Comparison of ENCODE assay signal across 1 cellular context in the genomic region with DNA sequence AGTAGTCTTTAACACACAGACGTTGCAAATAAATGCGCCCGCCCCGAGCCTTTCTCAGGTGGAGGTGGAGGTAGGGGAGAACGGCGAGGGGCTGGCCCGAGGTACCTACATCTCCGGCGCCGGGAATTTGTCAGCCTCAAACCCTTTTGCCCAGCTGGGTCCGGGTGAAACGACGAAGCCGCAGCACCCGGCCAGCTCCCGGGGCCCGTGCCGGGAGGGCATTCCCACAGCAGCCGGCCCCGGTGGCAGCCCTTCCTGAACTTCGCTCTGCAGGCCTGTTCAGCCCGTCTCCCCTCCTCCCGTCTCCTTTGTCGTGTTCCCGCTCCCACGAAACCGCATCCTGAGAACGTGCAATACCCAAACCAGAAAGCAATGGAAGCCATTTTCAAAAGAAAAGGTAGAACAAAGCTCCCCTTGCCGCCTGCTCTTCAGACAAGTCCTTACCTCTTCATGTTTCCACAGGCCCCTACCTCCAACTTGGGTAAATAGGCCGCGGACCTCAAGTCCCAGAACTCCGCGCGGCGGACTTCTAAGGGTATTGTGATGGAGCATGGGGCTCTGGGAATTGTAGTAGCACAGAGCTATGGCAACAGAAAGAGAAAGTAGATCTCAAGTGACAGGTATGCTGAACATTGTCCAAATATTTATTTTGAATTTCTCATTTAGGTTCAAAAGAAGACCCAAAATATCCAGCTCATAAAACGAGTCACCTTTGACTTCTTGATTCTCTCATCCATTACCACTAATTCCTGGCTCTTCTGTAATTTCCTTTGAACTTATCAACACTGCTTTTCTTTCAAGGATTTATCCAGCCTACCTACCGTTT.
TF ChIP-seq lines count a peak whose summit lies in the region.

A gene (minus strand): TSS at position 501 of the 826 bp plus-strand sequence. CDS start 49 bp downstream, at position 452.

TF ChIP-seq in HEK293, 187 proteins besides CTCF, POLR2A, EP300 and RAD21 (continued from another document and continues in another):
- TF ChIP-seq, protein P1, sequence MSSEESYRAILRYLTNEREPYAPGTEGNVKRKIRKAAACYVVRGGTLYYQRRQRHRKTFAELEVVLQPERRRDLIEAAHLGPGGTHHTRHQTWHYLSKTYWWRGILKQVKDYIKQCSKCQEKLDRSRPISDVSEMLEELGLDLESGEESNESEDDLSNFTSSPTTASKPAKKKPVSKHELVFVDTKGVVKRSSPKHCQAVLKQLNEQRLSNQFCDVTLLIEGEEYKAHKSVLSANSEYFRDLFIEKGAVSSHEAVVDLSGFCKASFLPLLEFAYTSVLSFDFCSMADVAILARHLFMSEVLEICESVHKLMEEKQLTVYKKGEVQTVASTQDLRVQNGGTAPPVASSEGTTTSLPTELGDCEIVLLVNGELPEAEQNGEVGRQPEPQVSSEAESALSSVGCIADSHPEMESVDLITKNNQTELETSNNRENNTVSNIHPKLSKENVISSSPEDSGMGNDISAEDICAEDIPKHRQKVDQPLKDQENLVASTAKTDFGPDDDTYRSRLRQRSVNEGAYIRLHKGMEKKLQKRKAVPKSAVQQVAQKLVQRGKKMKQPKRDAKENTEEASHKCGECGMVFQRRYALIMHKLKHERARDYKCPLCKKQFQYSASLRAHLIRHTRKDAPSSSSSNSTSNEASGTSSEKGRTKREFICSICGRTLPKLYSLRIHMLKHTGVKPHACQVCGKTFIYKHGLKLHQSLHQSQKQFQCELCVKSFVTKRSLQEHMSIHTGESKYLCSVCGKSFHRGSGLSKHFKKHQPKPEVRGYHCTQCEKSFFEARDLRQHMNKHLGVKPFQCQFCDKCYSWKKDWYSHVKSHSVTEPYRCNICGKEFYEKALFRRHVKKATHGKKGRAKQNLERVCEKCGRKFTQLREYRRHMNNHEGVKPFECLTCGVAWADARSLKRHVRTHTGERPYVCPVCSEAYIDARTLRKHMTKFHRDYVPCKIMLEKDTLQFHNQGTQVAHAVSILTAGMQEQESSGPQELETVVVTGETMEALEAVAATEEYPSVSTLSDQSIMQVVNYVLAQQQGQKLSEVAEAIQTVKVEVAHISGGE (tag by site-specific recombination; conservative IDR thresholded peaks at IDR 0.05; ENCODE audit: low read depth): 0 out of 2 replicates have a peak, but pooled peaks have one; percentile 41
- TF ChIP-seq ZNF624 (tag by site-specific recombination; IDR thresholded peaks at IDR 0.05) (no peak), HOXA7 (CRISPR knock-in tag; IDR thresholded peaks at IDR 0.05; ENCODE audit: borderline replicate concordance) (no peak), ZNF324 (tag by site-specific recombination; IDR thresholded peaks at IDR 0.05) (no peak), IKZF3 (tag by site-specific recombination; IDR thresholded peaks at IDR 0.05) (no peak), KLF9 (tag by site-specific recombination; IDR thresholded peaks at IDR 0.05; ENCODE audit: low read depth) (no peak), ZNF701 (tag by site-specific recombination; IDR thresholded peaks at IDR 0.05) (no peak), MZF1 (tag by site-specific recombination; IDR thresholded peaks at IDR 0.05; ENCODE audit: borderline replicate concordance) (no peak), ZNF292 (tag by site-specific recombination; IDR thresholded peaks at IDR 0.05; ENCODE audit: borderline replicate concordance, low read depth) (no peak), ZBTB48 (tag by site-specific recombination; IDR thresholded peaks at IDR 0.05) (peak; percentile 47; the same call in 1 of the 2 replicates), ZNF549 (tag by site-specific recombination; IDR thresholded peaks at IDR 0.05) (no peak), ZNF155 (tag by site-specific recombination; IDR thresholded peaks at IDR 0.05) (no peak), ZNF16 (tag by site-specific recombination; IDR thresholded peaks at IDR 0.05; ENCODE audit: low read depth) (no peak), ZNF837 (tag by site-specific recombination; IDR thresholded peaks at IDR 0.05) (no peak), ZNF350 (tag by site-specific recombination; IDR thresholded peaks at IDR 0.05) (no peak), ZNF610 (tag by site-specific recombination; IDR thresholded peaks at IDR 0.05; ENCODE audit: borderline replicate concordance) (no peak), SP7 (tag by site-specific recombination; IDR thresholded peaks at IDR 0.05) (0 out of 2 replicates have a peak, but pooled peaks have one; percentile 25), ZNF112 (tag by site-specific recombination; IDR thresholded peaks at IDR 0.05) (no peak), ZFP37 (tag by site-specific recombination; IDR thresholded peaks at IDR 0.05) (peak; percentile 48; the same call in 1 of the 2 replicates), ZNF629 (tag by site-specific recombination; IDR thresholded peaks at IDR 0.05) (no peak), ZNF211 (tag by site-specific recombination; IDR thresholded peaks at IDR 0.05; ENCODE audit: low read depth) (no peak), ZNF658 (tag by site-specific recombination; IDR thresholded peaks at IDR 0.05) (no peak), ZNF768 (tag by site-specific recombination; IDR thresholded peaks at IDR 0.05) (no peak), ZNF394 (tag by site-specific recombination; IDR thresholded peaks at IDR 0.05; ENCODE audit: borderline replicate concordance) (no peak), RBAK (tag by site-specific recombination; IDR thresholded peaks at IDR 0.05) (no peak), ZNF19 (tag by site-specific recombination; IDR thresholded peaks at IDR 0.05; ENCODE audit: low read depth) (no peak), ZNF354C (tag by site-specific recombination; IDR thresholded peaks at IDR 0.05; ENCODE audit: borderline replicate concordance, low read depth) (no peak), ZNF555 (tag by site-specific recombination; conservative IDR thresholded peaks at IDR 0.05) (no peak), ZNF792 (tag by site-specific recombination; IDR thresholded peaks at IDR 0.05) (no peak), ZNF654 (tag by site-specific recombination; IDR thresholded peaks at IDR 0.05; ENCODE audit: low read depth) (no peak), ZNF677 (tag by site-specific recombination; IDR thresholded peaks at IDR 0.05) (no peak), ZBTB8A (tag by site-specific recombination; IDR thresholded peaks at IDR 0.05) (0 out of 2 replicates have a peak, but pooled peaks have one; percentile 38), ZNF221 (tag by site-specific recombination; IDR thresholded peaks at IDR 0.05; ENCODE audit: borderline replicate concordance) (no peak), ZNF114 (tag by site-specific recombination; IDR thresholded peaks at IDR 0.05) (no peak), ZNF600 (tag by site-specific recombination; IDR thresholded peaks at IDR 0.05) (0 out of 2 replicates have a peak, but pooled peaks have one; percentile 44), ZNF341 (tag by site-specific recombination; IDR thresholded peaks at IDR 0.05; ENCODE audit: low read depth) (peak; percentile 91), ZBTB17 (tag by site-specific recombination; IDR thresholded peaks at IDR 0.05) (peak; percentile 82), ZNF146 (tag by site-specific recombination; IDR thresholded peaks at IDR 0.05) (no peak), YY2 (tag by site-specific recombination; IDR thresholded peaks at IDR 0.05) (no peak), ZNF138 (tag by site-specific recombination; IDR thresholded peaks at IDR 0.05; ENCODE audit: borderline replicate concordance) (no peak), ZBTB1 (tag by site-specific recombination; IDR thresholded peaks at IDR 0.05) (no peak), ZIC2 (tag by site-specific recombination; IDR thresholded peaks at IDR 0.05) (no peak), ZNF664 (tag by site-specific recombination; IDR thresholded peaks at IDR 0.05) (no peak), ZNF366 (tag by site-specific recombination; conservative IDR thresholded peaks at IDR 0.05) (no peak)
- TF ChIP-seq, protein P2, sequence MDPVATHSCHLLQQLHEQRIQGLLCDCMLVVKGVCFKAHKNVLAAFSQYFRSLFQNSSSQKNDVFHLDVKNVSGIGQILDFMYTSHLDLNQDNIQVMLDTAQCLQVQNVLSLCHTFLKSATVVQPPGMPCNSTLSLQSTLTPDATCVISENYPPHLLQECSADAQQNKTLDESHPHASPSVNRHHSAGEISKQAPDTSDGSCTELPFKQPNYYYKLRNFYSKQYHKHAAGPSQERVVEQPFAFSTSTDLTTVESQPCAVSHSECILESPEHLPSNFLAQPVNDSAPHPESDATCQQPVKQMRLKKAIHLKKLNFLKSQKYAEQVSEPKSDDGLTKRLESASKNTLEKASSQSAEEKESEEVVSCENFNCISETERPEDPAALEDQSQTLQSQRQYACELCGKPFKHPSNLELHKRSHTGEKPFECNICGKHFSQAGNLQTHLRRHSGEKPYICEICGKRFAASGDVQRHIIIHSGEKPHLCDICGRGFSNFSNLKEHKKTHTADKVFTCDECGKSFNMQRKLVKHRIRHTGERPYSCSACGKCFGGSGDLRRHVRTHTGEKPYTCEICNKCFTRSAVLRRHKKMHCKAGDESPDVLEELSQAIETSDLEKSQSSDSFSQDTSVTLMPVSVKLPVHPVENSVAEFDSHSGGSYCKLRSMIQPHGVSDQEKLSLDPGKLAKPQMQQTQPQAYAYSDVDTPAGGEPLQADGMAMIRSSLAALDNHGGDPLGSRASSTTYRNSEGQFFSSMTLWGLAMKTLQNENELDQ (tag by site-specific recombination; IDR thresholded peaks at IDR 0.05; ENCODE audit: low read depth): no peak
- TF ChIP-seq, protein P3, sequence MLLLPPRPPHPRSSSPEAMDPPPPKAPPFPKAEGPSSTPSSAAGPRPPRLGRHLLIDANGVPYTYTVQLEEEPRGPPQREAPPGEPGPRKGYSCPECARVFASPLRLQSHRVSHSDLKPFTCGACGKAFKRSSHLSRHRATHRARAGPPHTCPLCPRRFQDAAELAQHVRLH (tag by site-specific recombination; IDR thresholded peaks at IDR 0.05): peak; percentile 94
- TF ChIP-seq, protein P4, sequence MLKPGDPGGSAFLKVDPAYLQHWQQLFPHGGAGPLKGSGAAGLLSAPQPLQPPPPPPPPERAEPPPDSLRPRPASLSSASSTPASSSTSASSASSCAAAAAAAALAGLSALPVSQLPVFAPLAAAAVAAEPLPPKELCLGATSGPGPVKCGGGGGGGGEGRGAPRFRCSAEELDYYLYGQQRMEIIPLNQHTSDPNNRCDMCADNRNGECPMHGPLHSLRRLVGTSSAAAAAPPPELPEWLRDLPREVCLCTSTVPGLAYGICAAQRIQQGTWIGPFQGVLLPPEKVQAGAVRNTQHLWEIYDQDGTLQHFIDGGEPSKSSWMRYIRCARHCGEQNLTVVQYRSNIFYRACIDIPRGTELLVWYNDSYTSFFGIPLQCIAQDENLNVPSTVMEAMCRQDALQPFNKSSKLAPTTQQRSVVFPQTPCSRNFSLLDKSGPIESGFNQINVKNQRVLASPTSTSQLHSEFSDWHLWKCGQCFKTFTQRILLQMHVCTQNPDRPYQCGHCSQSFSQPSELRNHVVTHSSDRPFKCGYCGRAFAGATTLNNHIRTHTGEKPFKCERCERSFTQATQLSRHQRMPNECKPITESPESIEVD (tag by site-specific recombination; IDR thresholded peaks at IDR 0.05): no peak
- TF ChIP-seq, protein P5, sequence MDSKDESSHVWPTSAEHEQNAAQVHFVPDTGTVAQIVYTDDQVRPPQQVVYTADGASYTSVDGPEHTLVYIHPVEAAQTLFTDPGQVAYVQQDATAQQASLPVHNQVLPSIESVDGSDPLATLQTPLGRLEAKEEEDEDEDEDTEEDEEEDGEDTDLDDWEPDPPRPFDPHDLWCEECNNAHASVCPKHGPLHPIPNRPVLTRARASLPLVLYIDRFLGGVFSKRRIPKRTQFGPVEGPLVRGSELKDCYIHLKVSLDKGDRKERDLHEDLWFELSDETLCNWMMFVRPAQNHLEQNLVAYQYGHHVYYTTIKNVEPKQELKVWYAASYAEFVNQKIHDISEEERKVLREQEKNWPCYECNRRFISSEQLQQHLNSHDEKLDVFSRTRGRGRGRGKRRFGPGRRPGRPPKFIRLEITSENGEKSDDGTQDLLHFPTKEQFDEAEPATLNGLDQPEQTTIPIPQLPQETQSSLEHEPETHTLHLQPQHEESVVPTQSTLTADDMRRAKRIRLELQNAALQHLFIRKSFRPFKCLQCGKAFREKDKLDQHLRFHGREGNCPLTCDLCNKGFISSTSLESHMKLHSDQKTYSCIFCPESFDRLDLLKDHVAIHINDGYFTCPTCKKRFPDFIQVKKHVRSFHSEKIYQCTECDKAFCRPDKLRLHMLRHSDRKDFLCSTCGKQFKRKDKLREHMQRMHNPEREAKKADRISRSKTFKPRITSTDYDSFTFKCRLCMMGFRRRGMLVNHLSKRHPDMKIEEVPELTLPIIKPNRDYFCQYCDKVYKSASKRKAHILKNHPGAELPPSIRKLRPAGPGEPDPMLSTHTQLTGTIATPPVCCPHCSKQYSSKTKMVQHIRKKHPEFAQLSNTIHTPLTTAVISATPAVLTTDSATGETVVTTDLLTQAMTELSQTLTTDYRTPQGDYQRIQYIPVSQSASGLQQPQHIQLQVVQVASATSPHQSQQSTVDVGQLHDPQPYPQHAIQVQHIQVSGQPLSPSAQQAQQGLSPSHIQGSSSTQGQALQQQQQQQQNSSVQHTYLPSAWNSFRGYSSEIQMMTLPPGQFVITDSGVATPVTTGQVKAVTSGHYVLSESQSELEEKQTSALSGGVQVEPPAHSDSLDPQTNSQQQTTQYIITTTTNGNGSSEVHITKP (tag by site-specific recombination; IDR thresholded peaks at IDR 0.05): peak; percentile 43
- TF ChIP-seq, protein P6, sequence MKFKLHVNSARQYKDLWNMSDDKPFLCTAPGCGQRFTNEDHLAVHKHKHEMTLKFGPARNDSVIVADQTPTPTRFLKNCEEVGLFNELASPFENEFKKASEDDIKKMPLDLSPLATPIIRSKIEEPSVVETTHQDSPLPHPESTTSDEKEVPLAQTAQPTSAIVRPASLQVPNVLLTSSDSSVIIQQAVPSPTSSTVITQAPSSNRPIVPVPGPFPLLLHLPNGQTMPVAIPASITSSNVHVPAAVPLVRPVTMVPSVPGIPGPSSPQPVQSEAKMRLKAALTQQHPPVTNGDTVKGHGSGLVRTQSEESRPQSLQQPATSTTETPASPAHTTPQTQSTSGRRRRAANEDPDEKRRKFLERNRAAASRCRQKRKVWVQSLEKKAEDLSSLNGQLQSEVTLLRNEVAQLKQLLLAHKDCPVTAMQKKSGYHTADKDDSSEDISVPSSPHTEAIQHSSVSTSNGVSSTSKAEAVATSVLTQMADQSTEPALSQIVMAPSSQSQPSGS (tag by site-specific recombination; IDR thresholded peaks at IDR 0.05; ENCODE audit: low read depth): no peak
- TF ChIP-seq, protein P7, sequence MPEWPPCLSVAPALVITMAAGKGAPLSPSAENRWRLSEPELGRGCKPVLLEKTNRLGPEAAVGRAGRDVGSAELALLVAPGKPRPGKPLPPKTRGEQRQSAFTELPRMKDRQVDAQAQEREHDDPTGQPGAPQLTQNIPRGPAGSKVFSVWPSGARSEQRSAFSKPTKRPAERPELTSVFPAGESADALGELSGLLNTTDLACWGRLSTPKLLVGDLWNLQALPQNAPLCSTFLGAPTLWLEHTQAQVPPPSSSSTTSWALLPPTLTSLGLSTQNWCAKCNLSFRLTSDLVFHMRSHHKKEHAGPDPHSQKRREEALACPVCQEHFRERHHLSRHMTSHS (tag by site-specific recombination; IDR thresholded peaks at IDR 0.05): no peak
- TF ChIP-seq, protein P8, sequence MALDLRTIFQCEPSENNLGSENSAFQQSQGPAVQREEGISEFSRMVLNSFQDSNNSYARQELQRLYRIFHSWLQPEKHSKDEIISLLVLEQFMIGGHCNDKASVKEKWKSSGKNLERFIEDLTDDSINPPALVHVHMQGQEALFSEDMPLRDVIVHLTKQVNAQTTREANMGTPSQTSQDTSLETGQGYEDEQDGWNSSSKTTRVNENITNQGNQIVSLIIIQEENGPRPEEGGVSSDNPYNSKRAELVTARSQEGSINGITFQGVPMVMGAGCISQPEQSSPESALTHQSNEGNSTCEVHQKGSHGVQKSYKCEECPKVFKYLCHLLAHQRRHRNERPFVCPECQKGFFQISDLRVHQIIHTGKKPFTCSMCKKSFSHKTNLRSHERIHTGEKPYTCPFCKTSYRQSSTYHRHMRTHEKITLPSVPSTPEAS (tag by site-specific recombination; IDR thresholded peaks at IDR 0.05): no peak
